In the genomic region with DNA sequence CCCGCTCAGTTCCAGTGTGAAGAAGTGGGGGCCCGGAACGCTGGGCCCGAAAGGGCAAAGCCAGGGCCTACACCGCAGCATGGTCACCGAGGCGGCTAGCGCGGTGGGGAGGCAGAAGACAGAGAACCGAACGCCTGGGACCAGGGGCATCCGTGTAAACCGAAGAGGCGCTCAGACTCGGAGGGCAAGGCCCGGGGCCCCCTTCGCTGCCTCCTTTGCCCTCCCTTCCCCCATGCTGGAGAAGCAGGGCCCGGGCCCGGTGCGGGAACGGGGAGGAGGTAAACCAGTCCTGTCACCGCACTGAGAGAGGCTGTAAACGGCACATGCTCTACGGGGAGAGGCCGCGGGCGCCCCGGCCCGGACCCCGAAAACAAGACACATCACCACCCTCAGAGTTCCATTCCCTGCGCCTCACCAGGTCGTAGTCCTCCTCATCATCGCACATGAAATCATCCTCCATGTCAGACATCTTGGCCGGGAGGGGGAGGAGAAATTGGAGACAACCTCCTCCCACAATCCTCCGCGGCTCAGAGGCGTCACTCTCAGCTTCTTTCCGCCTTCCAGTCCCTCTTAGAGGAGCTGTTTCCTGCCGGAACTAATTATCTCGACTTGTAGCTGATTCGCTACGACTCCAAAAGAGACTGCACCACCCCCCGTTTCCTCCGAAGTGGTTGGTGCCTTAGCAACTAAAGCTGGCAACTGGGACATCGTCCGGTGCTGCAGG, we compare ENCODE assay signal across 1 cellular context.
TF ChIP-seq lines count a peak whose summit lies in the region.

COPS2 (minus strand) TSS at position 490 of the 724 bp plus-strand sequence; CDS start at position 469, 21 bp downstream.

TF ChIP-seq in HEK293, 187 proteins besides CTCF, POLR2A, EP300 and RAD21 (continued from another document and continues in another):
- TF ChIP-seq ATF2 (tag by site-specific recombination; IDR thresholded peaks at IDR 0.05; ENCODE audit: low read depth) (no peak), ZNF350 (tag by site-specific recombination; IDR thresholded peaks at IDR 0.05) (no peak), TRIM28 (IDR thresholded peaks at IDR 0.05; ENCODE audit: borderline replicate concordance, low read length) (peak; percentile 46; the same call in 1 of the 2 replicates), ZNF416 (tag by site-specific recombination; IDR thresholded peaks at IDR 0.05) (no peak), ZNF701 (tag by site-specific recombination; IDR thresholded peaks at IDR 0.05) (no peak), PRDM2 (tag by site-specific recombination; IDR thresholded peaks at IDR 0.05; ENCODE audit: borderline replicate concordance) (no peak), WT1 (tag by site-specific recombination; IDR thresholded peaks at IDR 0.05) (no peak), ZNF335 (tag by site-specific recombination; conservative IDR thresholded peaks at IDR 0.05) (peak; percentile 55), ZNF426 (tag by site-specific recombination; IDR thresholded peaks at IDR 0.05) (no peak), MZF1 (tag by site-specific recombination; IDR thresholded peaks at IDR 0.05; ENCODE audit: borderline replicate concordance) (no peak), BCL11B (tag by site-specific recombination; IDR thresholded peaks at IDR 0.05; ENCODE audit: low read depth) (no peak), KLF16 (tag by site-specific recombination; IDR thresholded peaks at IDR 0.05) (peak; percentile 79), ZNF24 (tag by site-specific recombination; IDR thresholded peaks at IDR 0.05) (no peak; the same call in none of the 2 replicates), HOXA7 (CRISPR knock-in tag; IDR thresholded peaks at IDR 0.05; ENCODE audit: borderline replicate concordance) (no peak), ZNF404 (tag by site-specific recombination; IDR thresholded peaks at IDR 0.05) (no peak), ZNF629 (tag by site-specific recombination; IDR thresholded peaks at IDR 0.05) (peak; percentile 83), TCF7L2 (IDR thresholded peaks at IDR 0.05; ENCODE audit: borderline replicate concordance, low read depth, low read length) (no peak), ZNF169 (tag by site-specific recombination; IDR thresholded peaks at IDR 0.05) (no peak), PBX3 (CRISPR knock-in tag; IDR thresholded peaks at IDR 0.05) (no peak), ZNF791 (tag by site-specific recombination; IDR thresholded peaks at IDR 0.05) (no peak), ZNF133 (tag by site-specific recombination; IDR thresholded peaks at IDR 0.05) (no peak), ZNF624 (tag by site-specific recombination; IDR thresholded peaks at IDR 0.05) (no peak), ZNF776 (tag by site-specific recombination; IDR thresholded peaks at IDR 0.05; ENCODE audit: borderline replicate concordance) (no peak), ZNF747 (tag by site-specific recombination; IDR thresholded peaks at IDR 0.05) (no peak), GLI4 (tag by site-specific recombination; IDR thresholded peaks at IDR 0.05) (no peak), ZNF521 (tag by site-specific recombination; IDR thresholded peaks at IDR 0.05) (no peak), ZIC2 (tag by site-specific recombination; IDR thresholded peaks at IDR 0.05) (no peak), ZBTB20 (tag by site-specific recombination; IDR thresholded peaks at IDR 0.05) (peak; percentile 95), ZFP41 (tag by site-specific recombination; IDR thresholded peaks at IDR 0.05; ENCODE audit: borderline replicate concordance) (no peak), ZNF596 (tag by site-specific recombination; IDR thresholded peaks at IDR 0.05) (no peak), EGR2 (tag by site-specific recombination; IDR thresholded peaks at IDR 0.05; ENCODE audit: low read depth) (no peak), ZNF362 (tag by site-specific recombination; IDR thresholded peaks at IDR 0.05) (no peak), ZNF768 (tag by site-specific recombination; IDR thresholded peaks at IDR 0.05) (no peak), ZNF449 (tag by site-specific recombination; IDR thresholded peaks at IDR 0.05) (no peak)
- TF ChIP-seq, protein P1, sequence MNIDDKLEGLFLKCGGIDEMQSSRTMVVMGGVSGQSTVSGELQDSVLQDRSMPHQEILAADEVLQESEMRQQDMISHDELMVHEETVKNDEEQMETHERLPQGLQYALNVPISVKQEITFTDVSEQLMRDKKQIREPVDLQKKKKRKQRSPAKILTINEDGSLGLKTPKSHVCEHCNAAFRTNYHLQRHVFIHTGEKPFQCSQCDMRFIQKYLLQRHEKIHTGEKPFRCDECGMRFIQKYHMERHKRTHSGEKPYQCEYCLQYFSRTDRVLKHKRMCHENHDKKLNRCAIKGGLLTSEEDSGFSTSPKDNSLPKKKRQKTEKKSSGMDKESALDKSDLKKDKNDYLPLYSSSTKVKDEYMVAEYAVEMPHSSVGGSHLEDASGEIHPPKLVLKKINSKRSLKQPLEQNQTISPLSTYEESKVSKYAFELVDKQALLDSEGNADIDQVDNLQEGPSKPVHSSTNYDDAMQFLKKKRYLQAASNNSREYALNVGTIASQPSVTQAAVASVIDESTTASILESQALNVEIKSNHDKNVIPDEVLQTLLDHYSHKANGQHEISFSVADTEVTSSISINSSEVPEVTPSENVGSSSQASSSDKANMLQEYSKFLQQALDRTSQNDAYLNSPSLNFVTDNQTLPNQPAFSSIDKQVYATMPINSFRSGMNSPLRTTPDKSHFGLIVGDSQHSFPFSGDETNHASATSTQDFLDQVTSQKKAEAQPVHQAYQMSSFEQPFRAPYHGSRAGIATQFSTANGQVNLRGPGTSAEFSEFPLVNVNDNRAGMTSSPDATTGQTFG (tag by site-specific recombination; IDR thresholded peaks at IDR 0.05; ENCODE audit: borderline replicate concordance): no peak; the same call in 1 of the 2 replicates
- TF ChIP-seq, protein P2, sequence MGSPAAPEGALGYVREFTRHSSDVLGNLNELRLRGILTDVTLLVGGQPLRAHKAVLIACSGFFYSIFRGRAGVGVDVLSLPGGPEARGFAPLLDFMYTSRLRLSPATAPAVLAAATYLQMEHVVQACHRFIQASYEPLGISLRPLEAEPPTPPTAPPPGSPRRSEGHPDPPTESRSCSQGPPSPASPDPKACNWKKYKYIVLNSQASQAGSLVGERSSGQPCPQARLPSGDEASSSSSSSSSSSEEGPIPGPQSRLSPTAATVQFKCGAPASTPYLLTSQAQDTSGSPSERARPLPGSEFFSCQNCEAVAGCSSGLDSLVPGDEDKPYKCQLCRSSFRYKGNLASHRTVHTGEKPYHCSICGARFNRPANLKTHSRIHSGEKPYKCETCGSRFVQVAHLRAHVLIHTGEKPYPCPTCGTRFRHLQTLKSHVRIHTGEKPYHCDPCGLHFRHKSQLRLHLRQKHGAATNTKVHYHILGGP (tag by site-specific recombination; IDR thresholded peaks at IDR 0.05): no peak
- TF ChIP-seq, protein P3, sequence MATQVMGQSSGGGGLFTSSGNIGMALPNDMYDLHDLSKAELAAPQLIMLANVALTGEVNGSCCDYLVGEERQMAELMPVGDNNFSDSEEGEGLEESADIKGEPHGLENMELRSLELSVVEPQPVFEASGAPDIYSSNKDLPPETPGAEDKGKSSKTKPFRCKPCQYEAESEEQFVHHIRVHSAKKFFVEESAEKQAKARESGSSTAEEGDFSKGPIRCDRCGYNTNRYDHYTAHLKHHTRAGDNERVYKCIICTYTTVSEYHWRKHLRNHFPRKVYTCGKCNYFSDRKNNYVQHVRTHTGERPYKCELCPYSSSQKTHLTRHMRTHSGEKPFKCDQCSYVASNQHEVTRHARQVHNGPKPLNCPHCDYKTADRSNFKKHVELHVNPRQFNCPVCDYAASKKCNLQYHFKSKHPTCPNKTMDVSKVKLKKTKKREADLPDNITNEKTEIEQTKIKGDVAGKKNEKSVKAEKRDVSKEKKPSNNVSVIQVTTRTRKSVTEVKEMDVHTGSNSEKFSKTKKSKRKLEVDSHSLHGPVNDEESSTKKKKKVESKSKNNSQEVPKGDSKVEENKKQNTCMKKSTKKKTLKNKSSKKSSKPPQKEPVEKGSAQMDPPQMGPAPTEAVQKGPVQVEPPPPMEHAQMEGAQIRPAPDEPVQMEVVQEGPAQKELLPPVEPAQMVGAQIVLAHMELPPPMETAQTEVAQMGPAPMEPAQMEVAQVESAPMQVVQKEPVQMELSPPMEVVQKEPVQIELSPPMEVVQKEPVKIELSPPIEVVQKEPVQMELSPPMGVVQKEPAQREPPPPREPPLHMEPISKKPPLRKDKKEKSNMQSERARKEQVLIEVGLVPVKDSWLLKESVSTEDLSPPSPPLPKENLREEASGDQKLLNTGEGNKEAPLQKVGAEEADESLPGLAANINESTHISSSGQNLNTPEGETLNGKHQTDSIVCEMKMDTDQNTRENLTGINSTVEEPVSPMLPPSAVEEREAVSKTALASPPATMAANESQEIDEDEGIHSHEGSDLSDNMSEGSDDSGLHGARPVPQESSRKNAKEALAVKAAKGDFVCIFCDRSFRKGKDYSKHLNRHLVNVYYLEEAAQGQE (tag by site-specific recombination; IDR thresholded peaks at IDR 0.05): no peak
